In the genomic region with DNA sequence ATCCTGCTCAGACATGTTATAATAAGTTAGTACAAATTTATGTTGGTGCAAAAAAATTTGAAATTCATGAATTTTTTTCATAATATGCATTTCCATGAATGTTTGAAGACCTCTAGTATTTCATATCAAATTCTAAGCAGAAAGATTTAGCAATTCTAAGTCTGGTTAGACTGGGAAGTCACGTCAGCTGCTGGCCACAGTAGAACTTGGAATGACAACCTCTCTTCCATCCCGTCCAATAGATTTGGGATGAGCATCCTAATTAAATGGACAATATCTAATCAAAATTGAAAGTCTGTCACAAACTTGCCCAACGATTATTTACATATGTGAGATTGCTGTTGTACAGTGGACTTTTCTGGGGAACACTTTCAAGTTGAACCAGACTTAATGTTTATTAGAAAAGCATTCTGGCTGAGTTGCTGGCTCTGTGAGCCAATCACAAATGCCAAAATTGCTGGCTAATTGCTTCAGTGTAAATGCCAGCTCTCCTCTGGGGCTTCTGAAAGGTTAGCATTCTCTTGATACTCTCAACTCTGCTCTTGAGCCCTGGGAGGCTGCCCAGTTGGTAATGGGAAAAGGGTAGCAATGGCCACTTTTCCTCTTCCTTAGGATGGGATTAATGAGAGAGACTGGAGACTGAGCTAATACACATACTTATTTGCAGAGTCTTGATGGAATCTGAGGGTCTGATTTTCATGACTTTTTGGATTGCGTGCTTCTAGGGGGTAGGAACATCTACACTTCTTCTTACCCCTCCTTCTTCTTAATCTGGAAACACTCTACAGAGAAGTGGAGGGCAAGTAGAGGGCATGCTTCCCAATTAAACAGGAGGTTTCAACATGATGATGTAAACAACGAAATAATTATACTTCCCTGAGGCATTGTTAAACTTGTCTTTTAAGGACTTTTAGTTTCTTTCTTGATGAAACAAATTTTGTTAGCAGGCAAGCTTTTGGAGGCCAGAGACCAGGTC, we compare ENCODE assay signal across 15 cellular contexts.
"Had no signal": no experiment of that assay in that cellular context is flagged by ENCODE, and none has a peak within 500 bp of the region (broad histone marks: within the 10 kb centered on the region; RNA-seq: fewer than 3 reads in every experiment).

No MANE protein-coding gene starts in this region.

- ATAC-seq: activated CD4-positive, alpha-beta T cell treated with anti-CD3 and anti-CD28 coated beads for 36 hours; activated CD8-positive, alpha-beta memory T cell treated with anti-CD3 and anti-CD28 coated beads, Interleukin-2, amount 10 ng/mL, durations not matched to agents 7 days and 5 days; activated T-helper 17 cell treated with anti-CD3 and anti-CD28 coated beads, Interleukin-2, amount 50 U/mL, for 72 hours; effector memory CD8-positive, alpha-beta T cell had no signal

- H3K27ac ChIP-seq: SK-N-MC had no signal

- FAIRE-seq: TTC549 had no signal

- H3K4me3 ChIP-seq: SK-N-MC had no signal

- DNase-seq: activated CD4-positive, alpha-beta memory T cell treated with anti-CD3 and anti-CD28 coated beads for 36 hours; activated CD4-positive, alpha-beta T cell treated with anti-CD3 and anti-CD28 coated beads for 36 hours; activated CD8-positive, alpha-beta memory T cell treated with anti-CD3 and anti-CD28 coated beads, Interleukin-2, amount 10 ng/mL, durations not matched to agents 7 days and 5 days; activated naive CD4-positive, alpha-beta T cell; activated naive CD8-positive, alpha-beta T cell treated with anti-CD3 and anti-CD28 coated beads for 36 hours; amniotic stem cell; effector memory CD8-positive, alpha-beta T cell; foreskin melanocyte; glutamatergic neuron; kidney glomerular epithelial cell; mammary epithelial cell; nephron progenitor cell had no signal
